14 cellular contexts compared by ENCODE assay signal in the genomic region with DNA sequence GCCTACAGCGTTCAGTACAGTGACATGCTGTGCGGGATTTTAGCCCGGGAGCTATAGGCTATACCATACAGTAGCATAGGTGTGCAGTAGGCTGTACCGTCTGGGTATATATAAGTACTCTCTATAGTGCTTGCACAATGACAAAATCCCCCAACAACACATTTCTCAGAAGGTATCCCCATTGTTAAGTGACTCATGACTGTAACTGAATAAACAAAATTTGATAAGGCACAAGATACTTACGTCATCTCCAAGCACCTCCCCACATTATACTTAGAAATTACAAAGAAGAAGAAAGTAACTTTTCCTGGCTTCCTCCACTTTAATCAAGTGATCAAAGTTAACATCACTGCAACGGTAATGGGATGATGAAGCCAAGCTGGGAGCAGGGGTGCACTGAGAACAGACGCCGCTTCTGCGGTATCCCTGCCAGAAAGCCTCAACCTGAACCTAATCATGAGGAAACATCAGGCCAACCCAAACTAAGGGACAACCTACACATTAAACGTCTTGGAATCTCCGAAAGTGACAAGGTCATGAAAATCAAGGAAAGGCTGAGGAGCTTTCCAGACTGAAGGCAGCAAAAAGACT. TPM values are rescaled to one million over a fixed set of nuclear protein-coding genes. Genes with fewer than 3 reads are reported as not detected.
DNase-seq lines count a peak whose midpoint lies in the region; ATAC-seq, FAIRE-seq and TF ChIP-seq lines count a peak whose summit lies in the region.
"Had no signal": no experiment of that assay in that cellular context is flagged by ENCODE, and none has a peak within 500 bp of the region (broad histone marks: within the 10 kb centered on the region; RNA-seq: fewer than 3 reads in every experiment).

No MANE protein-coding gene starts in this region.

- ATAC-seq in Right ventricle myocardium superior (ENCODE audit: poor library complexity) (no peak), HG02642 (IDR thresholded peaks at IDR 0.05; ENCODE audit: poor library complexity, unreplicated experiment) (no peak)

- TF ChIP-seq CTCF in right atrium auricular region (IDR thresholded peaks at IDR 0.05) = no peak
- no peak for TF ChIP-seq CTCF in astrocyte (IDR thresholded peaks at IDR 0.05; ENCODE audit: insufficient read depth, low read depth, low read length)
- no peak for TF ChIP-seq CTCF in uterus (IDR thresholded peaks at IDR 0.05)

- DNase-seq in Right ventricle myocardium superior = peak; percentile 1
- no peak for DNase-seq in right atrium auricular region (ENCODE audit: low spot score)
- DNase-seq in astrocyte (ENCODE audit: low read depth) = peak; percentile 90
- DNase-seq in iris pigment epithelial cell (ENCODE audit: low read depth) = peak; percentile 93
- DNase-seq in uterus = peak in 1 of 2 donors; percentile 56
- no peak for DNase-seq in H54 (ENCODE audit: insufficient read length, low spot score)
- no peak for DNase-seq in activated T-cell treated with anti-CD3 and anti-CD28 coated beads, Interleukin-2, amount 50 U/mL, for 1 hour
- DNase-seq: amniotic stem cell had no signal

- H3K27me3 Mint-ChIP-seq in astrocyte (ENCODE audit: low read depth, unreplicated experiment) = no peaks in the 10 kb centered on the region

- H3K36me3 Mint-ChIP-seq in astrocyte (ENCODE audit: low read depth, unreplicated experiment) = peaks cover 22% of the 10 kb centered on the region

- H3K4me2 ChIP-seq in astrocyte (ENCODE audit: low read length) = peak overlapping the region; percentile 55

- peak overlapping the region; percentile 47 for H3K4me3 Mint-ChIP-seq in astrocyte (ENCODE audit: unreplicated experiment)
- H3K4me3 Mint-ChIP-seq: activated T-cell treated with anti-CD3 and anti-CD28 coated beads, Interleukin-2, amount 50 U/mL, for 4 hours; T-helper 1 cell treated with Interleukin-12 subunit alpha and Interleukin-12 subunit beta and Interleukin-4 antibody, amounts not matched to agents 30 μg/mL and 1 μg/mL, for 36 hours had no signal

- peak overlapping the region; percentile 61 for H3K9ac ChIP-seq in astrocyte (ENCODE audit: low read length)

- peaks cover 0 to 50% of the 10 kb centered on the region in 2 donors for H3K4me1 ChIP-seq in right atrium auricular region
- peaks cover 50% of the 10 kb centered on the region for H3K4me1 ChIP-seq in astrocyte (ENCODE audit: insufficient read depth, low read length)
- peaks cover 6 to 15% of the 10 kb centered on the region in 2 donors for H3K4me1 ChIP-seq in uterus

- H3K4me1 Mint-ChIP-seq in astrocyte (ENCODE audit: low read depth, unreplicated experiment) = peaks cover 59% of the 10 kb centered on the region

- no peak for TF ChIP-seq POLR2A in uterus (IDR thresholded peaks at IDR 0.05)
- TF ChIP-seq POLR2A in H54 (IDR thresholded peaks at IDR 0.05; ENCODE audit: low read depth, low read length) = no peak

- intact Hi-C loops in Right ventricle myocardium superior (cut with DNase I) (loop anchor here (5.0 kb wide), 1 partner anchor 39 kb away; no protein-coding TSS in a partner anchor), uterus (cut with DNase I; ENCODE audit: low total_unique reads) (loop anchor here (5.0 to 10.0 kb wide), 2 partner anchors 48 to 206 kb away; no protein-coding TSS in a partner anchor)

- H3K36me3 ChIP-seq in right atrium auricular region (no peaks in the 10 kb centered on the region), astrocyte (ENCODE audit: insufficient read depth, low read length) (no peaks in the 10 kb centered on the region), uterus (no peaks in the 10 kb centered on the region)

- H3K4me3 ChIP-seq in right atrium auricular region (no peak overlapping the region), astrocyte (ENCODE audit: insufficient read depth, low read depth, low read length) (no peak overlapping the region), uterus (no peak overlapping the region)
- H3K4me3 ChIP-seq: heart right ventricle had no signal

- peak overlapping the region; percentile 95 for H3K27ac Mint-ChIP-seq in astrocyte (ENCODE audit: unreplicated experiment)
- H3K27ac Mint-ChIP-seq: T-helper 1 cell treated with Interleukin-12 subunit alpha and Interleukin-12 subunit beta and Interleukin-4 antibody, amounts not matched to agents 30 μg/mL and 1 μg/mL, for 36 hours had no signal

- peak overlapping the region in 1 of 2 donors; percentile 37 for H3K27ac ChIP-seq in right atrium auricular region
- peak overlapping the region; percentile 91 for H3K27ac ChIP-seq in astrocyte (ENCODE audit: low read depth, low read length)
- peak overlapping the region; percentile 65 to 78 for H3K27ac ChIP-seq in uterus

- FAIRE-seq in astrocyte (lab: Jason Lieb, UNC) (peak; percentile 88), H54 (lab: Jason Lieb, UNC) (no peak)
- FAIRE-seq: RCC 7860 had no signal

- no peak overlapping the region for H2AFZ ChIP-seq in astrocyte (ENCODE audit: low read depth, low read length)

- no peaks in the 10 kb centered on the region for H3K27me3 ChIP-seq in right atrium auricular region
- H3K27me3 ChIP-seq in astrocyte (ENCODE audit: insufficient read depth, low read length) = no peaks in the 10 kb centered on the region
- no peaks in the 10 kb centered on the region for H3K27me3 ChIP-seq in uterus
- H3K27me3 ChIP-seq: heart right ventricle had no signal

- H3K9me3 ChIP-seq in right atrium auricular region = no peaks in the 10 kb centered on the region
- no peaks in the 10 kb centered on the region for H3K9me3 ChIP-seq in astrocyte (ENCODE audit: insufficient read depth, low read depth, low read length)
- H3K9me3 ChIP-seq in uterus = no peaks in the 10 kb centered on the region
- H3K9me3 ChIP-seq: Caco-2, heart right ventricle had no signal

- H3K79me2 ChIP-seq in astrocyte (ENCODE audit: insufficient read depth, low read length) = peaks cover 58% of the 10 kb centered on the region

- peaks cover 35% of the 10 kb centered on the region for H4K20me1 ChIP-seq in astrocyte (ENCODE audit: insufficient read depth, low read length)

- no peaks in the 10 kb centered on the region for H3K9me3 Mint-ChIP-seq in astrocyte (ENCODE audit: unreplicated experiment)
- H3K9me3 Mint-ChIP-seq: activated T-cell treated with anti-CD3 and anti-CD28 coated beads, Interleukin-2, amount 50 U/mL, for 4 hours; T-helper 1 cell treated with Interleukin-12 subunit alpha and Interleukin-12 subunit beta and Interleukin-4 antibody, amounts not matched to agents 30 μg/mL and 1 μg/mL, for 36 hours had no signal

RNA-seq across cellular contexts. Expression of gene TNS1, which starts 9.6 kb away (rescaled TPM):
- 722 TPM for total RNA-seq in Right ventricle myocardium superior
- total RNA-seq in right atrium auricular region = 100 to 1,000 TPM; 393 to 720 TPM
- total RNA-seq in astrocyte = 219 and 264 TPM in 2 replicates
- 1,000 to 10,000 TPM in 1 of 4 donors, 100 to 1,000 TPM in 3; 144 to 1,338 (median 313) TPM for total RNA-seq in uterus

Comparison
In these comparisons a context has a peak if more than half of its experiments do, and no peak if none do; other contexts are left out.
1. DNase-seq: peak in Right ventricle myocardium superior (single experiment), astrocyte (single experiment) and iris pigment epithelial cell (single experiment); none in right atrium auricular region (single experiment), H54 (single experiment) and activated T-cell treated with anti-CD3 and anti-CD28 coated beads, Interleukin-2, amount 50 U/mL, for 1 hour (single experiment).